8 cellular contexts compared by ENCODE assay signal in genomic region chr2:108533832-108534576, GRCh38. TPM values are rescaled to one million over a fixed set of nuclear protein-coding genes. Genes with fewer than 3 reads are reported as not detected.
DNase-seq lines count a peak whose midpoint lies in the region; FAIRE-seq and TF ChIP-seq lines count a peak whose summit lies in the region.

Gene LIMS1 (plus strand): TSS chr2:108534470. CDS start chr2:108534563, 93 bp downstream.

- DNase-seq in GDM1 (lab: John Stamatoyannopoulos, UW): peak; percentile 85
- peak; percentile 78 for DNase-seq in H54 (ENCODE audit: insufficient read length, low spot score)
- DNase-seq in SK-MEL-5 (ENCODE audit: low read depth, low spot score): peak; percentile 91
- DNase-seq in activated naive CD4-positive, alpha-beta T cell treated with Interleukin-2 at 50 U/mL for 16 hours: peak; percentile 84
- DNase-seq in frontal cortex (ENCODE audit: low spot score in 2 of 2): peak; percentile 96 to 97
- DNase-seq in non-pigmented ciliary epithelial cell (ENCODE audit: low read depth): peak; percentile 34
- DNase-seq in substantia nigra (lab: John Stamatoyannopoulos, UW): peak; percentile 54 to 94 (median 86)

- TF ChIP-seq POLR2A in H54 (IDR thresholded peaks at IDR 0.05; ENCODE audit: low read depth, low read length): peak; percentile 89

- peaks cover 52% of the 10 kb centered on the region for H3K79me2 ChIP-seq in Loucy (ENCODE audit: insufficient read depth, low read length)

- in situ Hi-C loops in SK-MEL-5 (cut with HindIII; ENCODE audit: low pct_unique_long_range_greater_than_20kb, low sequenced_read_pairs): no loop called here

- no peaks in the 10 kb centered on the region for H3K9me3 ChIP-seq in Loucy (ENCODE audit: insufficient read depth, low read depth, low read length)

- TF ChIP-seq CTCF in Loucy (conservative IDR thresholded peaks at IDR 0.05; ENCODE audit: low read length): no peak

- peak within 1 kb of the TSS; percentile 78 for H2AFZ ChIP-seq in Loucy (ENCODE audit: low read length)

- peaks cover 48% of the 10 kb centered on the region for H3K4me1 ChIP-seq in Loucy (ENCODE audit: insufficient read depth, low read length, poor library complexity, severe bottlenecking)

- H3K9me2 ChIP-seq in Loucy (replicated peaks; ENCODE audit: low read depth, low read length): no peaks in the 10 kb centered on the region

- no peaks in the 10 kb centered on the region for H3F3A ChIP-seq in Loucy (ENCODE audit: low read depth)

- H4K20me1 ChIP-seq in Loucy (ENCODE audit: insufficient read depth, low read length, poor library complexity, severe bottlenecking): peaks cover 21% of the 10 kb centered on the region

- no peaks in the 10 kb centered on the region for H3K36me3 ChIP-seq in Loucy (ENCODE audit: insufficient read depth, low read length)

- H3K4me3 ChIP-seq in Loucy (ENCODE audit: low read length, poor library complexity, severe bottlenecking): peak within 1 kb of the TSS; percentile 87

- H3K27me3 ChIP-seq in Loucy (ENCODE audit: insufficient read depth, low read length, poor library complexity, severe bottlenecking): no peaks in the 10 kb centered on the region

- peak within 1 kb of the TSS; percentile 90 for H3K4me2 ChIP-seq in Loucy (ENCODE audit: low read depth, low read length, poor library complexity, severe bottlenecking)

- H3K27ac ChIP-seq in substantia nigra (ENCODE audit: low read depth, low read length, poor library complexity, severe bottlenecking): peak within 1 kb of the TSS; percentile 72

- FAIRE-seq in H54 (lab: Jason Lieb, UNC) (peak; percentile 23), frontal cortex (lab: Jason Lieb, UNC) (no peak)

- H3K9ac ChIP-seq in Loucy (ENCODE audit: low read depth, low read length, poor library complexity, severe bottlenecking): peak within 1 kb of the TSS; percentile 82

RNA-seq across cellular contexts. Expression of gene LIMS1, which starts in this region (rescaled TPM):
- total RNA-seq in SK-MEL-5 (2014; rRNA removed; shearing (Covaris generic)): 38.0 and 42.8 TPM in 2 replicates
- polyA plus RNA-seq in SK-MEL-5 (2015; cell fraction: cytosol; rRNA removed): 37.3 and 53.7 TPM in 2 replicates
- 13.3 and 16.5 TPM in 2 replicates for polyA plus RNA-seq in SK-MEL-5 (2015; cell fraction: nucleus; rRNA removed)
- total RNA-seq in frontal cortex: 11.8 TPM

Comparison
In these comparisons a context has a peak if more than half of its experiments do, and no peak if none do; other contexts are left out.
1. Peak in every context shown above with its lines: DNase-seq, H3K4me3 ChIP-seq and H3K27ac ChIP-seq.
2. DNase-seq: peak in every context shown above with its lines; median percentile 96 in frontal cortex; 91 in SK-MEL-5; 86 in substantia nigra; 85 in GDM1; 84 in activated naive CD4-positive, alpha-beta T cell treated with Interleukin-2 at 50 U/mL for 16 hours; 78 in H54; 34 in non-pigmented ciliary epithelial cell.